In genomic region chr9:107707915-107708441, GRCh38 we compare ENCODE assay signal across 2 cellular contexts.
TF ChIP-seq lines count a peak whose summit lies in the region.

No MANE protein-coding gene starts in this region.

TF ChIP-seq in SK-N-SH treated with all-trans-retinoic acid at 6 μM for 48 hours, 23 proteins besides CTCF, POLR2A, EP300 and RAD21 (continued from another document):
- TF ChIP-seq ZC3H10 (CRISPR knock-in tag; IDR thresholded peaks at IDR 0.05) = no peak
- TF ChIP-seq TSHZ2 (CRISPR knock-in tag; IDR thresholded peaks at IDR 0.05) = no peak
- TF ChIP-seq ZFP3 (CRISPR knock-in tag; IDR thresholded peaks at IDR 0.05) = no peak

TF ChIP-seq in GM23338, 12 proteins besides CTCF, POLR2A, EP300 and RAD21 (continued from another document):
- TF ChIP-seq, protein P1, sequence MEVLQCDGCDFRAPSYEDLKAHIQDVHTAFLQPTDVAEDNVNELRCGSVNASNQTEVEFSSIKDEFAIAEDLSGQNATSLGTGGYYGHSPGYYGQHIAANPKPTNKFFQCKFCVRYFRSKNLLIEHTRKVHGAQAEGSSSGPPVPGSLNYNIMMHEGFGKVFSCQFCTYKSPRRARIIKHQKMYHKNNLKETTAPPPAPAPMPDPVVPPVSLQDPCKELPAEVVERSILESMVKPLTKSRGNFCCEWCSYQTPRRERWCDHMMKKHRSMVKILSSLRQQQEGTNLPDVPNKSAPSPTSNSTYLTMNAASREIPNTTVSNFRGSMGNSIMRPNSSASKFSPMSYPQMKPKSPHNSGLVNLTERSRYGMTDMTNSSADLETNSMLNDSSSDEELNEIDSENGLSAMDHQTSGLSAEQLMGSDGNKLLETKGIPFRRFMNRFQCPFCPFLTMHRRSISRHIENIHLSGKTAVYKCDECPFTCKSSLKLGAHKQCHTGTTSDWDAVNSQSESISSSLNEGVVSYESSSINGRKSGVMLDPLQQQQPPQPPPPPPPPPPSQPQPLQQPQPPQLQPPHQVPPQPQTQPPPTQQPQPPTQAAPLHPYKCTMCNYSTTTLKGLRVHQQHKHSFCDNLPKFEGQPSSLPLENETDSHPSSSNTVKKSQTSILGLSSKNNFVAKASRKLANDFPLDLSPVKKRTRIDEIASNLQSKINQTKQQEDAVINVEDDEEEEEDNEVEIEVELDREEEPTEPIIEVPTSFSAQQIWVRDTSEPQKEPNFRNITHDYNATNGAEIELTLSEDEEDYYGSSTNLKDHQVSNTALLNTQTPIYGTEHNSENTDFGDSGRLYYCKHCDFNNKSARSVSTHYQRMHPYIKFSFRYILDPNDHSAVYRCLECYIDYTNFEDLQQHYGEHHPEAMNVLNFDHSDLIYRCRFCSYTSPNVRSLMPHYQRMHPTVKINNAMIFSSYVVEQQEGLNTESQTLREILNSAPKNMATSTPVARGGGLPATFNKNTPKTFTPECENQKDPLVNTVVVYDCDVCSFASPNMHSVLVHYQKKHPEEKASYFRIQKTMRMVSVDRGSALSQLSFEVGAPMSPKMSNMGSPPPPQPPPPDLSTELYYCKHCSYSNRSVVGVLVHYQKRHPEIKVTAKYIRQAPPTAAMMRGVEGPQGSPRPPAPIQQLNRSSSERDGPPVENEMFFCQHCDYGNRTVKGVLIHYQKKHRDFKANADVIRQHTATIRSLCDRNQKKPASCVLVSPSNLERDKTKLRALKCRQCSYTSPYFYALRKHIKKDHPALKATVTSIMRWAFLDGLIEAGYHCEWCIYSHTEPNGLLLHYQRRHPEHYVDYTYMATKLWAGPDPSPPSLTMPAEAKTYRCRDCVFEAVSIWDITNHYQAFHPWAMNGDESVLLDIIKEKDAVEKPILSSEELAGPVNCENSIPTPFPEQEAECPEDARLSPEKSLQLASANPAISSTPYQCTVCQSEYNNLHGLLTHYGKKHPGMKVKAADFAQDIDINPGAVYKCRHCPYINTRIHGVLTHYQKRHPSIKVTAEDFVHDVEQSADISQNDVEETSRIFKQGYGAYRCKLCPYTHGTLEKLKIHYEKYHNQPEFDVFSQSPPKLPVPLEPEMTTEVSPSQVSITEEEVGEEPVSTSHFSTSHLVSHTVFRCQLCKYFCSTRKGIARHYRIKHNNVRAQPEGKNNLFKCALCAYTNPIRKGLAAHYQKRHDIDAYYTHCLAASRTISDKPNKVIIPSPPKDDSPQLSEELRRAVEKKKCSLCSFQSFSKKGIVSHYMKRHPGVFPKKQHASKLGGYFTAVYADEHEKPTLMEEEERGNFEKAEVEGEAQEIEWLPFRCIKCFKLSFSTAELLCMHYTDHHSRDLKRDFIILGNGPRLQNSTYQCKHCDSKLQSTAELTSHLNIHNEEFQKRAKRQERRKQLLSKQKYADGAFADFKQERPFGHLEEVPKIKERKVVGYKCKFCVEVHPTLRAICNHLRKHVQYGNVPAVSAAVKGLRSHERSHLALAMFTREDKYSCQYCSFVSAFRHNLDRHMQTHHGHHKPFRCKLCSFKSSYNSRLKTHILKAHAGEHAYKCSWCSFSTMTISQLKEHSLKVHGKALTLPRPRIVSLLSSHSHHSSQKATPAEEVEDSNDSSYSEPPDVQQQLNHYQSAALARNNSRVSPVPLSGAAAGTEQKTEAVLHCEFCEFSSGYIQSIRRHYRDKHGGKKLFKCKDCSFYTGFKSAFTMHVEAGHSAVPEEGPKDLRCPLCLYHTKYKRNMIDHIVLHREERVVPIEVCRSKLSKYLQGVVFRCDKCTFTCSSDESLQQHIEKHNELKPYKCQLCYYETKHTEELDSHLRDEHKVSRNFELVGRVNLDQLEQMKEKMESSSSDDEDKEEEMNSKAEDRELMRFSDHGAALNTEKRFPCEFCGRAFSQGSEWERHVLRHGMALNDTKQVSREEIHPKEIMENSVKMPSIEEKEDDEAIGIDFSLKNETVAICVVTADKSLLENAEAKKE (CRISPR knock-in tag; IDR thresholded peaks at IDR 0.05) = no peak
- TF ChIP-seq EZH2phosphoT487 (IDR thresholded peaks at IDR 0.05; ENCODE audit: unreplicated experiment) (no peak), ETS1 (IDR thresholded peaks at IDR 0.05) (no peak), CREB1 (CRISPR knock-in tag; IDR thresholded peaks at IDR 0.05; ENCODE audit: low read depth) (no peak), NANOG (IDR thresholded peaks at IDR 0.05; ENCODE audit: borderline replicate concordance) (no peak), POLR2AphosphoS5 (IDR thresholded peaks at IDR 0.05; ENCODE audit: low read depth) (no peak)
